33 cellular contexts compared by ENCODE assay signal in genomic region chr4:22707390-22707789, GRCh38. TPM values are rescaled to one million over a fixed set of nuclear protein-coding genes. Genes with fewer than 3 reads are reported as not detected.
DNase-seq lines count a peak whose midpoint lies in the region; ATAC-seq, FAIRE-seq and TF ChIP-seq lines count a peak whose summit lies in the region.
"Had no signal": no experiment of that assay in that cellular context is flagged by ENCODE, and none has a peak within 500 bp of the region (broad histone marks: within the 10 kb centered on the region; RNA-seq: fewer than 3 reads in every experiment).

No MANE protein-coding gene starts in this region.

- FAIRE-seq in GM12878 (lab: Jason Lieb, UNC) (no peak), HepG2 (lab: Jason Lieb, UNC) (no peak)
- FAIRE-seq: astrocyte had no signal

- H3K9ac ChIP-seq in GM12878 (ENCODE audit: control insufficient read depth, insufficient read depth, low read length) (no peak overlapping the region), HepG2 (ENCODE audit: insufficient read depth, low read depth, low read length) (no peak overlapping the region)
- H3K9ac ChIP-seq: BLaER1 treated with 17β-estradiol and CSF1 and Interleukin-3, amounts not matched to agents 10 nM and 100 nM had no signal

- 0% methylated on average over 1 of the region's 1 CpG for WGBS in GM12878 (ENCODE audit: insufficient coverage, insufficient replicate concordance, low lambda C conversion rate, missing lambda C conversion rate)
- WGBS in HepG2 (ENCODE audit: low lambda C conversion rate): 7% methylated on average over 1 of the region's 1 CpG

- DNase-seq in GM12878 (ENCODE audit: low read depth, low spot score) (no peak), hypothalamus (lab: John Stamatoyannopoulos, UW) (no peak), HepG2 (ENCODE audit: low spot score) (no peak), NOMO-1 treated with dmso at 0.1 percent for 144 hours (lab: John Stamatoyannopoulos, UW; ENCODE audit: unreplicated experiment) (no peak)
- DNase-seq: activated CD4-positive, CD25-positive, alpha-beta regulatory T cell treated with anti-CD3 and anti-CD28 coated beads, Interleukin-2, amount 50 U/mL, for 72 hours; activated CD8-positive, alpha-beta T cell treated with anti-CD3 and anti-CD28 coated beads for 36 hours; activated effector memory CD4-positive, alpha-beta T cell treated with anti-CD3 and anti-CD28 coated beads, Interleukin-2, amount 50 U/mL, for 16 hours; colonic mucosa; effector CD4-positive, alpha-beta T cell; IMR-90; left colon; NCI-H1417 treated with DMSO at 0.1 percent for 48 hours; NCI-H2081 treated with DMSO at 0.1 percent for 48 hours; NCI-H226; NCI-H69; occipital lobe; SHP77; stimulated activated CD4-positive, alpha-beta T cell treated with anti-CD3 and anti-CD28 coated beads, Interleukin-4, amount 100 ng/mL, for 4 hours; substantia nigra; T-helper 17 cell; trophoblast cell had no signal

- intact Hi-C loops in GM12878 (cut with micrococcal nuclease; ENCODE audit: unreplicated experiment): loop anchor here (10.0 kb wide), 1 partner anchor 583 kb away; no protein-coding TSS in a partner anchor
- intact Hi-C loops in HepG2 (cut with micrococcal nuclease; ENCODE audit: unreplicated experiment): no loop called here

- H3K4me3 ChIP-seq in GM12878 (no peak overlapping the region), HepG2 (replicated peaks in 1 of 3; ENCODE audit: insufficient read depth in 1 of 3, low read depth in 2 of 3, low read length in 3 of 3) (no peak overlapping the region)
- H3K4me3 ChIP-seq: BLaER1 treated with 17β-estradiol and CSF1 and Interleukin-3, amounts not matched to agents 10 nM and 100 nM; colonic mucosa; hepatocyte; prostate gland had no signal

- H3K4me2 ChIP-seq in GM12878 (ENCODE audit: control insufficient read depth, insufficient read depth): no peak overlapping the region
- no peak overlapping the region for H3K4me2 ChIP-seq in HepG2 (ENCODE audit: low read depth, low read length)
- H3K4me2 ChIP-seq: BLaER1 treated with 17β-estradiol and CSF1 and Interleukin-3, amounts not matched to agents 10 nM and 100 nM; hepatocyte had no signal

- H2AFZ ChIP-seq in GM12878 (ENCODE audit: control insufficient read depth, low read depth, low read length): no peak overlapping the region
- H2AFZ ChIP-seq in HepG2 (ENCODE audit: low read length): no peak overlapping the region
- H2AFZ ChIP-seq: hepatocyte had no signal

- H3K27ac ChIP-seq in GM12878 (ENCODE audit: control insufficient read depth, insufficient read depth): no peak overlapping the region
- no peak overlapping the region for H3K27ac ChIP-seq in HepG2 (ENCODE audit: extremely low read length, insufficient read depth, low read length)
- H3K27ac ChIP-seq: BLaER1 treated with 17β-estradiol and CSF1 and Interleukin-3, amounts not matched to agents 10 nM and 100 nM; colonic mucosa; hepatocyte; prostate gland had no signal

- H3K36me3 ChIP-seq in GM12878 (ENCODE audit: control insufficient read depth in 2 of 2, insufficient read depth in 2 of 2, low read length in 1 of 2) (no peaks in the 10 kb centered on the region), HepG2 (replicated peaks in 1 of 2; ENCODE audit: control insufficient read depth in 1 of 2, insufficient read depth in 2 of 2, low read length in 2 of 2) (no peaks in the 10 kb centered on the region)
- H3K36me3 ChIP-seq: BLaER1 treated with 17β-estradiol and CSF1 and Interleukin-3, amounts not matched to agents 10 nM and 100 nM; colonic mucosa; prostate gland had no signal

- TF ChIP-seq POLR2A in GM12878 (IDR thresholded peaks at IDR 0.05; ENCODE audit: low read depth, low read length) (no peak), HepG2 (IDR thresholded peaks at IDR 0.05; ENCODE audit: insufficient read depth in 1 of 2, low read depth in 2 of 2, low read length in 2 of 2) (no peak)

- in situ Hi-C loops in GM12878 (cut with MboI) (no loop called here), HepG2 (cut with HindIII; ENCODE audit: extremely low pct_ligation_motif_present, low pct_unique_long_range_greater_than_20kb) (no loop called here)

- no peaks in the 10 kb centered on the region for H3K9me3 ChIP-seq in GM12878 (replicated peaks; ENCODE audit: control insufficient read depth, insufficient read depth, low read length)
- no peaks in the 10 kb centered on the region for H3K9me3 ChIP-seq in HepG2 (ENCODE audit: low read length)
- H3K9me3 ChIP-seq: BLaER1 treated with 17β-estradiol and CSF1 and Interleukin-3, amounts not matched to agents 10 nM and 100 nM; colonic mucosa; prostate gland had no signal

- H3K79me2 ChIP-seq in GM12878 (ENCODE audit: control insufficient read depth, insufficient read depth, low read length) (no peaks in the 10 kb centered on the region), HepG2 (ENCODE audit: insufficient read depth, low read length) (no peaks in the 10 kb centered on the region)
- H3K79me2 ChIP-seq: hepatocyte had no signal

- peak in 1 of 2 experiments; percentile 49; a peak in 1 of 4 replicates for TF ChIP-seq EP300 in GM12878 (IDR thresholded peaks at IDR 0.05; ENCODE audit: borderline replicate concordance in 1 of 2, control insufficient read depth in 1 of 2, low read depth in 2 of 2, low read length in 2 of 2)
- no peak for TF ChIP-seq EP300 in HepG2 (IDR thresholded peaks at IDR 0.05; ENCODE audit: low read depth in 2 of 2, low read length in 2 of 2)
- TF ChIP-seq EP300 in HepG2 (CRISPR knock-in tag; IDR thresholded peaks at IDR 0.05; ENCODE audit: borderline replicate concordance): no peak

- H3K27me3 ChIP-seq in GM12878 (replicated peaks in 1 of 2; ENCODE audit: control insufficient read depth in 2 of 2, insufficient read depth in 2 of 2, low read length in 1 of 2) (no peaks in the 10 kb centered on the region; a peak in 1 of 4 replicates), HepG2 (ENCODE audit: control insufficient read depth in 1 of 2, insufficient read depth in 2 of 2, low read length in 2 of 2) (no peaks in the 10 kb centered on the region; a peak in 1 of 5 replicates)
- H3K27me3 ChIP-seq: BLaER1 treated with 17β-estradiol and CSF1 and Interleukin-3, amounts not matched to agents 10 nM and 100 nM; colonic mucosa; hepatocyte had no signal

- POLR2A ChIA-PET in GM12878 (lab: Charles Lee): interaction anchor here (1.2 to 1.7 kb wide), 2 partner anchors 26 to 35 kb away, joined by 6 read pairs; no protein-coding TSS in a partner anchor
- POLR2A ChIA-PET in HepG2 (lab: Yijun Ruan, JAX): no interaction called here

- RAD21 ChIA-PET in GM12878 (lab: Charles Lee; ENCODE audit: unreplicated experiment): interaction anchor here (0.8 to 2.5 kb wide), 5 partner anchors 14 to 44 kb away, joined by 3 to 6 read pairs (median 3); partner anchors contain the start of gene GBA3

- H4K20me1 ChIP-seq in GM12878 (ENCODE audit: control insufficient read depth, insufficient read depth) (no peaks in the 10 kb centered on the region), HepG2 (ENCODE audit: insufficient read depth, low read length) (no peaks in the 10 kb centered on the region)
- H4K20me1 ChIP-seq: BLaER1 treated with 17β-estradiol and CSF1 and Interleukin-3, amounts not matched to agents 10 nM and 100 nM had no signal

- TF ChIP-seq CTCF in GM12878 (IDR thresholded peaks at IDR 0.05 in 2 of 3, conservative IDR thresholded peaks at IDR 0.05 in 1 of 3; ENCODE audit: control insufficient read depth in 2 of 3, extremely low read depth in 1 of 3, insufficient read depth in 1 of 3, low read depth in 3 of 3, low read length in 3 of 3) (no peak), HepG2 (CRISPR knock-in tag; IDR thresholded peaks at IDR 0.05) (no peak)

- SMC1A ChIA-PET in GM12878 (lab: Charles Lee; ENCODE audit: uncharacterized antibody, unreplicated experiment): interaction anchor here (0.7 to 4.6 kb wide), 10 partner anchors 10 to 283 kb away, joined by 3 to 29 read pairs (median 4); partner anchors contain the start of gene GBA3

- no peaks in the 10 kb centered on the region for H3K4me1 ChIP-seq in GM12878 (ENCODE audit: control insufficient read depth, insufficient read depth, low read length)
- H3K4me1 ChIP-seq in HepG2 (ENCODE audit: insufficient read depth, low read length): no peaks in the 10 kb centered on the region
- H3K4me1 ChIP-seq: BLaER1 treated with 17β-estradiol and CSF1 and Interleukin-3, amounts not matched to agents 10 nM and 100 nM; colonic mucosa; prostate gland had no signal

- TF ChIP-seq RAD21 in GM12878 (IDR thresholded peaks at IDR 0.05; ENCODE audit: insufficient read depth, low read depth, low read length) (no peak), HepG2 (CRISPR knock-in tag; IDR thresholded peaks at IDR 0.05) (no peak)

- BruUV-seq in GM12878 (replicated peaks; lab: Mats Ljungman, UMichigan) (no TSS peak), HepG2 (replicated peaks; lab: Mats Ljungman, UMichigan) (no TSS peak)

- ATAC-seq in GM18907 (IDR thresholded peaks at IDR 0.05; ENCODE audit: unreplicated experiment) (peak; percentile 92), GM21717 (IDR thresholded peaks at IDR 0.05; ENCODE audit: unreplicated experiment) (peak; percentile 56), HG03342 (IDR thresholded peaks at IDR 0.05; ENCODE audit: unreplicated experiment) (peak; percentile 77), GM12878 (peak; percentile 83), HepG2 (no peak)
- ATAC-seq: activated CD8-positive, alpha-beta T cell treated with anti-CD3 and anti-CD28 coated beads for 36 hours; HCT116; left colon; natural killer cell treated with Interleukin-12 subunit alpha and Interleukin-12 subunit beta and Interleukin-15 and Interleukin-18, amount 100 ng/mL, for 72 hours; Panc1; T-helper 17 cell had no signal

- CTCF ChIA-PET in GM12878 (lab: Yijun Ruan, JAX): interaction anchor here (0.7 to 1.1 kb wide), 2 partner anchors 35 to 190 kb away, joined by 3 read pairs; no protein-coding TSS in a partner anchor
- CTCF ChIA-PET in HepG2 (lab: Yijun Ruan, JAX; ENCODE audit: low intra/inter-chr PET ratio, low total read pairs): no interaction called here

RNA-seq across cellular contexts. Expression of gene GBA3, which starts 14.7 kb away (rescaled TPM):
- 0.71 and 0.84 TPM in 2 replicates for total RNA-seq in GM12878 (2013; cell fraction: nucleolus; rRNA removed)
- total RNA-seq in GM12878 (2014; rRNA removed): 0.23 and 0.27 TPM in 2 replicates
- total RNA-seq in GM12878 (2014; rRNA removed; fragmentation: Illumina TruSeq; extraction: Trizol): 0.18 and 0.22 TPM in 2 replicates
- total RNA-seq in GM12878 (2021): 0.19 and 0.41 TPM in 2 replicates
- polyA plus RNA-seq in GM12878 (2011; ENCODE audit: low read depth): not detected
- 7.2 and 8.7 TPM in 2 replicates for polyA plus RNA-seq in GM12878 (2011; rRNA removed)
- polyA plus RNA-seq in GM12878 (2011; cell fraction: cytosol; rRNA removed): 2.2 and 2.8 TPM in 2 replicates
- polyA plus RNA-seq in GM12878 (2011; cell fraction: nucleus; rRNA removed): 1.4 and 2.2 TPM in 2 replicates
- polyA plus RNA-seq in GM12878 (2012): 0.07 TPM in 1 of 2 replicates, not detected in the other
- 0.12 and 0.19 TPM in 2 replicates for polyA plus RNA-seq in GM12878 (2014; fragmentation: Illumina TruSeq; extraction: Trizol)
- under 1 TPM; 0.49 to 0.76 TPM for polyA plus RNA-seq in GM12878 (2014; fragmentation: Nextera tagmentation; extraction: Ambion mirVana)
- polyA plus RNA-seq in GM12878 (2014; rRNA removed): 0.04 and 0.14 TPM in 2 replicates
- under 1 TPM; 0.10 to 0.32 TPM for polyA plus RNA-seq in GM12878 (2016; fragmentation: Nextera tagmentation; extraction: Ambion mirVana)
- polyA minus RNA-seq in GM12878 (2011; rRNA and poly(A)+ RNA removed): 5.7 and 7.9 TPM in 2 replicates
- polyA minus RNA-seq in GM12878 (2011; cell fraction: cytosol; rRNA and poly(A)+ RNA removed): 1.2 and 2.1 TPM in 2 replicates
- 3.1 and 3.3 TPM in 2 replicates for polyA minus RNA-seq in GM12878 (2011; cell fraction: nucleus; rRNA and poly(A)+ RNA removed)
- 0.15 and 0.18 TPM in 2 replicates for total RNA-seq in HepG2 (2016; rRNA removed; fragmentation: Illumina TruSeq; extraction: Trizol)
- total RNA-seq in HepG2 (2016; cell fraction: cytosol; rRNA removed; fragmentation: Illumina TruSeq; extraction: Trizol; ENCODE audit: low read depth): 0.30 TPM in 1 of 2 replicates, not detected in the other
- 0.11 and 0.13 TPM in 2 replicates for total RNA-seq in HepG2 (2016; cell fraction: insoluble cytoplasmic fraction; rRNA removed; fragmentation: Illumina TruSeq; extraction: Trizol)
- total RNA-seq in HepG2 (2016; cell fraction: membrane; rRNA removed; fragmentation: Illumina TruSeq; extraction: Trizol): 0.06 TPM in 1 of 2 replicates, not detected in the other
- not detected in 2 replicates for total RNA-seq in HepG2 (2016; cell fraction: nucleus; rRNA removed; fragmentation: Illumina TruSeq; extraction: Trizol)
- 0.03 TPM in 1 of 2 replicates, not detected in the other for polyA plus RNA-seq in HepG2 (2011; rRNA removed)
- polyA plus RNA-seq in HepG2 (2011; cell fraction: cytosol; rRNA removed): 0.04 TPM in 1 of 2 replicates, not detected in the other
- polyA plus RNA-seq in HepG2 (2011; cell fraction: nucleus; rRNA removed): not detected in 2 replicates
- 0.23 TPM in 1 of 2 replicates, not detected in the other for polyA plus RNA-seq in HepG2 (2012)
- polyA plus RNA-seq in HepG2 (2016; cell fraction: cytosol; fragmentation: Illumina TruSeq; extraction: Trizol; ENCODE audit: low read depth): not detected in 2 replicates
- 0.10 and 0.23 TPM in 2 replicates for polyA plus RNA-seq in HepG2 (2016; cell fraction: insoluble cytoplasmic fraction; fragmentation: Illumina TruSeq; extraction: Trizol; ENCODE audit: low read depth)
- polyA plus RNA-seq in HepG2 (2016; cell fraction: membrane; fragmentation: Illumina TruSeq; extraction: Trizol; ENCODE audit: low read depth): not detected in 2 replicates
- not detected in 2 replicates for polyA plus RNA-seq in HepG2 (2016; cell fraction: nucleus; fragmentation: Illumina TruSeq; extraction: Trizol; ENCODE audit: insufficient read depth, low read depth)
- polyA minus RNA-seq in HepG2 (2011; rRNA and poly(A)+ RNA removed; ENCODE audit: low replicate concordance): not detected in 2 replicates
- polyA minus RNA-seq in HepG2 (2011; cell fraction: cytosol; rRNA and poly(A)+ RNA removed): not detected in 2 replicates
- not detected in 2 replicates for polyA minus RNA-seq in HepG2 (2011; cell fraction: nucleus; rRNA and poly(A)+ RNA removed)
- total RNA-seq: activated CD8-positive, alpha-beta T cell treated with anti-CD3 and anti-CD28 coated beads for 36 hours; astrocyte; cardiac septum; IMR-90; LHCN-M2; T-helper 17 cell had no signal
- polyA plus RNA-seq: IMR-90 had no signal
